ENCODE assay signal across 25 cellular contexts in the genomic region with DNA sequence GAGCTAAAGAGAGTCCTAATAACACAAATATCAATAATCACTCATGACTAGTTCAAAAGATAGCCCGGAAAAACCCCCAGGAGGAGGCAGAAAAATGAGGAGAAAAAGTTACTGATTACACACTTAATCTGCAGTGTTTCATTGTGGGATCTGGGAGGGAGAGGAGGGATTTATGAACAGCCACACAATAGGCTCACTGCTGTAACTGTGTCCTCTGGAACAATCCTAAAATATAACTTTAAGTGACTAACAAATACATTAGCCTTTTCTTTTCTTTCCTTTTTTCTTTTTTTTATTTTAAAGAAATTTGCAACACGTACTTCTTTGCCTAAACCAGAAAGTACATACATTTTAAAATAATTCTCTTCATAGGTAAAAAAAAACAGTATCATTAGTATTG.
"Had no signal": no experiment of that assay in that cellular context is flagged by ENCODE, and none has a peak within 500 bp of the region (broad histone marks: within the 10 kb centered on the region; RNA-seq: fewer than 3 reads in every experiment).

No MANE protein-coding gene starts in this region.

- H3K9ac ChIP-seq: parathyroid adenoma had no signal

- H3K9me3 ChIP-seq: body of pancreas, lower lobe of right lung, mucosa of descending colon, right lobe of liver, tibial artery had no signal

- H3K36me3 ChIP-seq: right lobe of liver had no signal

- H3K4me3 ChIP-seq: body of pancreas, lower lobe of right lung, mucosa of descending colon, right lobe of liver, skin epidermis, tibial artery had no signal

- ATAC-seq: activated naive CD8-positive, alpha-beta T cell treated with anti-CD3 and anti-CD28 coated beads, Interleukin-2, amount 50 U/mL, for 24 hours; activated T-cell treated with anti-CD3 and anti-CD28 coated beads, Interleukin-2, amount 50 U/mL, for 72 hours; body of pancreas; foreskin keratinocyte; left lobe of liver; lower lobe of right lung; right lobe of liver; stimulated activated effector memory CD8-positive, alpha-beta T cell treated with anti-CD3 and anti-CD28 coated beads, Interleukin-12 subunit alpha, Interleukin-12 subunit beta, amount 100 ng/mL, for 72 hours; stimulated activated naive CD8-positive, alpha-beta T cell treated with anti-CD3 and anti-CD28 coated beads, Interleukin-15, amount 100 ng/mL, for 72 hours had no signal

- H3K27me3 ChIP-seq: body of pancreas, foreskin keratinocyte, right lobe of liver, tibial artery had no signal

- H3K27ac ChIP-seq: body of pancreas, foreskin keratinocyte, lower lobe of right lung, parathyroid adenoma, right lobe of liver, skin epidermis, tibial artery had no signal

- DNase-seq: activated CD4-positive, alpha-beta memory T cell treated with anti-CD3 and anti-CD28 coated beads, Interleukin-2, amount 10 ng/mL, durations not matched to agents 7 days and 5 days; activated CD4-positive, alpha-beta T cell treated with anti-CD3 and anti-CD28 coated beads for 48 hours; activated effector memory CD4-positive, alpha-beta T cell treated with anti-CD3 and anti-CD28 coated beads, Interleukin-2, amount 50 U/mL, for 16 hours; activated naive CD4-positive, alpha-beta T cell treated with anti-CD3 and anti-CD28 coated beads, Interleukin-2, amount 50 U/mL, for 16 hours; activated naive CD8-positive, alpha-beta T cell treated with anti-CD3 and anti-CD28 coated beads, Interleukin-2, amount 50 U/mL, for 24 hours; activated T-cell treated with anti-CD3 and anti-CD28 coated beads, Interleukin-2, amount 50 U/mL, for 72 hours; anterior cingulate cortex; body of pancreas; dermis blood vessel endothelial cell; effector CD8-positive, alpha-beta T cell; foreskin keratinocyte; kidney; lower lobe of right lung; mesendoderm; mucosa of descending colon; nephron progenitor cell; nucleus accumbens; right lobe of liver; stimulated activated CD4-positive, alpha-beta T cell treated with anti-CD3 and anti-CD28 coated beads, Interleukin-2, amount 100 ng/mL, for 24 hours; stimulated activated naive CD8-positive, alpha-beta T cell treated with anti-CD3 and anti-CD28 coated beads, Interleukin-15, amount 100 ng/mL, for 72 hours; tibial artery had no signal

- H3K4me1 ChIP-seq: lower lobe of right lung, parathyroid adenoma, right lobe of liver had no signal
